In the genomic region with DNA sequence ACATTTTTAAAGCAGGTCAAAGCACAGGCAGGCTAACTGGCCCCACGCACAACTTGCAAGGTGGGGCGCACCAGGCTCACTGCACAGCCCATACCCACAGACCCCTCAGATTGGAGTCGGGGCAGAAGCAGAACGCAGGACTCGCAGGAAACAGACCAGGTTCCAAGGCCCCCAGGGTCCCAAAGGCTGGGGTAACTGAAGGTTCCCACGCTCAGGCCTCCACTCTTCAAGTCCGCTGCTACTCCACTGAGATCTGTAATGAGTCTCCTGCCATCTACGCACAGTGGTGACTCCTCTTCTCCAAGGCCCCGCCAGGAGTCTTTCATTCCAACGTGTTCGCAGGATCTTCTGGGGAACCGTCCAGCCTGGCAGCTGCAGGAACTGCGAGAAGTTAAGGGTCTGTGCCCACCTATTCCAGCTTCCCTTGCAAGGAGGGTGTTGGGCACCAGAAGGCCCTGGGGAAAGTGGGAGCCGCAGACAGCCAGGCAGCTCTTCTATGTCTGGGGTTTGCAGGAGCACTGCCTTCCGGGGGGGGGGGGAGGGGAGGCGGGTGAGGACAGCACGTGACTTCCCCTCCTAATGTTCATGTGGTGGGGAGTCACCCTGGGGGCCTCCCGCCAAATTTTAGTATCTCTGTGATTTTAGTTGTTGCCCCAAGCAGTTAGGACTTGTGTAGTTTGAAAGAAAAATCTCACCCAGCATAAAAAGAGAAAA, we compare ENCODE assay signal across 12 cellular contexts.
DNase-seq lines count a peak whose midpoint lies in the region; ATAC-seq and TF ChIP-seq lines count a peak whose summit lies in the region.
"Had no signal": no experiment of that assay in that cellular context is flagged by ENCODE, and none has a peak within 500 bp of the region (broad histone marks: within the 10 kb centered on the region; RNA-seq: fewer than 3 reads in every experiment).

No MANE protein-coding gene starts in this region.

- H3F3A ChIP-seq in DOHH2 (ENCODE audit: control insufficient read depth, insufficient read depth) (peaks cover 3% of the 10 kb centered on the region), OCI-LY1 (ENCODE audit: insufficient read depth, low read length) (no peaks in the 10 kb centered on the region)

- H3K4me3 Mint-ChIP-seq in central memory CD8-positive, alpha-beta T cell = peak overlapping the region; percentile 82
- H3K4me3 Mint-ChIP-seq in nephron progenitor cell = peak overlapping the region; percentile 86

- H3K9me3 ChIP-seq in DOHH2 (ENCODE audit: control insufficient read depth, insufficient read depth, low read length) (no peaks in the 10 kb centered on the region; the same call in 1 of the 2 replicates), OCI-LY1 (ENCODE audit: low read length) (no peaks in the 10 kb centered on the region)

- peak overlapping the region; percentile 86 for H3K4me3 ChIP-seq in DOHH2 (ENCODE audit: low read length)
- H3K4me3 ChIP-seq in OCI-LY1 (ENCODE audit: low read depth, low read length, poor library complexity, severe bottlenecking) = no peak overlapping the region

- H3K9me2 ChIP-seq in DOHH2 (replicated peaks; ENCODE audit: control insufficient read depth, low read length) = no peaks in the 10 kb centered on the region
- no peaks in the 10 kb centered on the region for H3K9me2 ChIP-seq in OCI-LY1 (ENCODE audit: low read depth, low read length)

- H3K9me3 Mint-ChIP-seq in central memory CD8-positive, alpha-beta T cell = no peaks in the 10 kb centered on the region
- peaks cover 11% of the 10 kb centered on the region for H3K9me3 Mint-ChIP-seq in nephron progenitor cell

- peak overlapping the region; percentile 96 for H3K27ac Mint-ChIP-seq in central memory CD8-positive, alpha-beta T cell (ENCODE audit: low read depth)
- H3K27ac Mint-ChIP-seq in nephron progenitor cell = peak overlapping the region; percentile 97

- no peak overlapping the region; the same call in 1 of the 2 replicates for H3K27ac ChIP-seq in DOHH2 (ENCODE audit: low read depth, low read length)
- no peak overlapping the region for H3K27ac ChIP-seq in OCI-LY1 (ENCODE audit: low read depth, low read length, poor library complexity, severe bottlenecking)

- H3K36me3 ChIP-seq in DOHH2 (ENCODE audit: control insufficient read depth, low read length) (peaks cover 12% of the 10 kb centered on the region), OCI-LY1 (ENCODE audit: insufficient read depth, low read length) (peaks cover 10% of the 10 kb centered on the region; the same call in 1 of the 2 replicates)
- H3K36me3 ChIP-seq: left lung had no signal

- no peak overlapping the region for H2AFZ ChIP-seq in OCI-LY1 (ENCODE audit: low read length)

- peaks cover 26% of the 10 kb centered on the region for H3K79me2 ChIP-seq in DOHH2 (ENCODE audit: control insufficient read depth, low read length)
- peaks cover 6% of the 10 kb centered on the region; the same call in 1 of the 2 replicates for H3K79me2 ChIP-seq in OCI-LY1 (ENCODE audit: insufficient read depth, low read length)

- peaks cover 30% of the 10 kb centered on the region for H3K4me1 Mint-ChIP-seq in central memory CD8-positive, alpha-beta T cell
- H3K4me1 Mint-ChIP-seq in nephron progenitor cell = peaks cover 53% of the 10 kb centered on the region

- H3K4me2 ChIP-seq in DOHH2 (ENCODE audit: low read length) (peak overlapping the region; percentile 99), OCI-LY1 (ENCODE audit: low read length) (peak overlapping the region; percentile 34; the same call in 1 of the 2 replicates)

- H3K27me3 ChIP-seq in DOHH2 (ENCODE audit: control insufficient read depth, low read length) (no peaks in the 10 kb centered on the region), OCI-LY1 (ENCODE audit: insufficient read depth, low read length) (peaks cover 14% of the 10 kb centered on the region; the same call in 1 of the 2 replicates)
- H3K27me3 ChIP-seq: left lung had no signal

- TF ChIP-seq CTCF in DOHH2 (IDR thresholded peaks at IDR 0.05; ENCODE audit: low read depth, low read length, poor library complexity, severe bottlenecking) (no peak), OCI-LY1 (IDR thresholded peaks at IDR 0.05; ENCODE audit: low read length) (no peak), nephron progenitor cell (IDR thresholded peaks at IDR 0.05) (no peak)

- no peaks in the 10 kb centered on the region; the same call in 1 of the 2 replicates for H4K20me1 ChIP-seq in DOHH2 (ENCODE audit: control insufficient read depth, insufficient read depth, low read depth, low read length)
- H4K20me1 ChIP-seq in OCI-LY1 (ENCODE audit: insufficient read depth, low read length) = no peaks in the 10 kb centered on the region

- no peak for ATAC-seq in central memory CD8-positive, alpha-beta T cell (replicated peaks; ENCODE audit: extremely low read depth, poor library complexity, severe bottlenecking)
- ATAC-seq in HG03520 (IDR thresholded peaks at IDR 0.05; ENCODE audit: unreplicated experiment) = no peak
- no peak for ATAC-seq in GM19452 (IDR thresholded peaks at IDR 0.05; ENCODE audit: unreplicated experiment)
- ATAC-seq: activated CD4-positive, CD25-positive, alpha-beta regulatory T cell treated with anti-CD3 and anti-CD28 coated beads, Interleukin-2, amount 50 U/mL, for 24 hours had no signal

- H3K9ac ChIP-seq in OCI-LY1 (ENCODE audit: low read length) = no peak overlapping the region

- peaks cover 22% of the 10 kb centered on the region for H3K36me3 Mint-ChIP-seq in central memory CD8-positive, alpha-beta T cell (ENCODE audit: insufficient read depth)
- H3K36me3 Mint-ChIP-seq in nephron progenitor cell (ENCODE audit: low read depth) = peaks cover 2% of the 10 kb centered on the region

- peaks cover 11% of the 10 kb centered on the region for H3K27me3 Mint-ChIP-seq in central memory CD8-positive, alpha-beta T cell
- peaks cover 14% of the 10 kb centered on the region for H3K27me3 Mint-ChIP-seq in nephron progenitor cell (ENCODE audit: low read depth, poor library complexity)

- DNase-seq in central memory CD8-positive, alpha-beta T cell (ENCODE audit: low spot score in 2 of 2) = no peak
- DNase-seq in nephron progenitor cell (no peak), EL (no peak), DMS 273 (lab: John Stamatoyannopoulos, UW; ENCODE audit: unreplicated experiment) (no peak)
- DNase-seq: GOT3, left lung, NCI-H1092 had no signal

- H3K4me1 ChIP-seq in DOHH2 (ENCODE audit: control insufficient read depth, low read length) (peaks cover 42% of the 10 kb centered on the region), OCI-LY1 (ENCODE audit: insufficient read depth, low read length, severe bottlenecking) (peaks cover 36% of the 10 kb centered on the region)
